Comparison of ENCODE assay signal across 9 cellular contexts in genomic region chr19:39083983-39084731, GRCh38. TPM values are rescaled to one million over a fixed set of nuclear protein-coding genes. Genes with fewer than 3 reads are reported as not detected.
DNase-seq lines count a peak whose midpoint lies in the region; ATAC-seq and TF ChIP-seq lines count a peak whose summit lies in the region.
"Had no signal": no experiment of that assay in that cellular context is flagged by ENCODE, and none has a peak within 500 bp of the region (broad histone marks: within the 10 kb centered on the region; RNA-seq: fewer than 3 reads in every experiment).

ACP7 (plus strand) TSS chr19:39084368; CDS start chr19:39085270, 902 bp downstream.

- H3K36me3 Mint-ChIP-seq in HFFc6 (ENCODE audit: low read depth): no peaks in the 10 kb centered on the region
- H3K36me3 Mint-ChIP-seq in activated T-helper 2 cell treated with anti-CD3 and anti-CD28 coated beads, Interferon-gamma antibody, Interleukin-2, Interleukin-4, amounts not matched to agents 10 μg/mL and 5 μg/mL and 100 μg/mL, durations not matched to agents 14 hours and 24 hours and 36 hours (ENCODE audit: low read depth): no peaks in the 10 kb centered on the region

- TF ChIP-seq CTCF in HFFc6 (IDR thresholded peaks at IDR 0.05) (no peak), foreskin fibroblast (IDR thresholded peaks at IDR 0.05; ENCODE audit: low read depth, low read length) (no peak)

- peaks cover 54% of the 10 kb centered on the region for H3K27me3 Mint-ChIP-seq in HFFc6 (ENCODE audit: insufficient read depth)
- H3K27me3 Mint-ChIP-seq in activated T-helper 2 cell treated with anti-CD3 and anti-CD28 coated beads, Interferon-gamma antibody, Interleukin-2, Interleukin-4, amounts not matched to agents 10 μg/mL and 5 μg/mL and 100 μg/mL, durations not matched to agents 14 hours and 24 hours and 36 hours (ENCODE audit: low read depth): peaks cover 44% of the 10 kb centered on the region

- intact Hi-C loops in activated T-helper 2 cell treated with anti-CD3 and anti-CD28 coated beads, Interferon-gamma antibody, Interleukin-2, Interleukin-4, amounts not matched to agents 10 μg/mL and 5 μg/mL and 100 μg/mL, durations not matched to agents 14 hours and 24 hours and 36 hours (cut with micrococcal nuclease): no loop called here

- H3K4me3 Mint-ChIP-seq in HFFc6: peak within 1 kb of the TSS; percentile 53
- no peak within 1 kb of the TSS for H3K4me3 Mint-ChIP-seq in activated T-helper 2 cell treated with anti-CD3 and anti-CD28 coated beads, Interferon-gamma antibody, Interleukin-2, Interleukin-4, amounts not matched to agents 10 μg/mL and 5 μg/mL and 100 μg/mL, durations not matched to agents 14 hours and 24 hours and 36 hours (ENCODE audit: low read depth)

- DNase-seq in HFFc6: no peak
- DNase-seq in activated effector memory CD4-positive, alpha-beta T cell treated with Interleukin-2 at 50 U/mL for 16 hours: peak; percentile 9
- DNase-seq in foreskin fibroblast: no peak
- peak; percentile 11 for DNase-seq in stimulated activated CD4-positive, alpha-beta T cell treated with anti-CD3 and anti-CD28 coated beads, Interleukin-4, amount 100 ng/mL, for 24 hours
- DNase-seq in activated T-helper 2 cell treated with anti-CD3 and anti-CD28 coated beads, Interferon-gamma antibody, Interleukin-2, Interleukin-4, amounts not matched to agents 10 μg/mL and 5 μg/mL and 100 μg/mL, durations not matched to agents 14 hours and 24 hours and 36 hours (ENCODE audit: low spot score): no peak
- no peak for DNase-seq in NCI-H1930 (lab: John Stamatoyannopoulos, UW)
- no peak for DNase-seq in NCI-H2107 treated with DMSO at 0.1 percent for 48 hours (lab: John Stamatoyannopoulos, UW; ENCODE audit: unreplicated experiment)
- DNase-seq: KBM-7 had no signal

- peak within 1 kb of the TSS; percentile 3 to 28 for H3K4me3 ChIP-seq in foreskin fibroblast (ENCODE audit: low read depth in 1 of 2, low read length in 2 of 2)

- H3K9me3 Mint-ChIP-seq in HFFc6: no peaks in the 10 kb centered on the region
- no peaks in the 10 kb centered on the region for H3K9me3 Mint-ChIP-seq in activated T-helper 2 cell treated with anti-CD3 and anti-CD28 coated beads, Interferon-gamma antibody, Interleukin-2, Interleukin-4, amounts not matched to agents 10 μg/mL and 5 μg/mL and 100 μg/mL, durations not matched to agents 14 hours and 24 hours and 36 hours

- peaks cover 14% of the 10 kb centered on the region for H3K4me1 Mint-ChIP-seq in HFFc6 (ENCODE audit: low read depth)
- peaks cover 5% of the 10 kb centered on the region for H3K4me1 Mint-ChIP-seq in activated T-helper 2 cell treated with anti-CD3 and anti-CD28 coated beads, Interferon-gamma antibody, Interleukin-2, Interleukin-4, amounts not matched to agents 10 μg/mL and 5 μg/mL and 100 μg/mL, durations not matched to agents 14 hours and 24 hours and 36 hours (ENCODE audit: low read depth)

- H3K27ac Mint-ChIP-seq in HFFc6: no peak within 1 kb of the TSS
- H3K27ac Mint-ChIP-seq in activated T-helper 2 cell treated with anti-CD3 and anti-CD28 coated beads, Interferon-gamma antibody, Interleukin-2, Interleukin-4, amounts not matched to agents 10 μg/mL and 5 μg/mL and 100 μg/mL, durations not matched to agents 14 hours and 24 hours and 36 hours: no peak within 1 kb of the TSS

- ATAC-seq in GM21367 (IDR thresholded peaks at IDR 0.05; ENCODE audit: unreplicated experiment): no peak

RNA-seq across cellular contexts. Expression of gene ACP7, which starts in this region (rescaled TPM):
- total RNA-seq in HFFc6 (2021; fragmentation: NEBNext Ultra II Directional; extraction: Animal tissue kit (Norgen Biotek cat#: 25700)): not detected
- not detected in 2 replicates for total RNA-seq in activated T-helper 2 cell treated with anti-CD3 and anti-CD28 coated beads, Interferon-gamma antibody, Interleukin-2, Interleukin-4, amounts not matched to agents 10 μg/mL and 5 μg/mL and 100 μg/mL, durations not matched to agents 14 hours and 24 hours and 36 hours

Comparison
In these comparisons a context has a peak if more than half of its experiments do, and no peak if none do; other contexts are left out.
1. DNase-seq: peak in activated effector memory CD4-positive, alpha-beta T cell treated with Interleukin-2 at 50 U/mL for 16 hours (single experiment) and stimulated activated CD4-positive, alpha-beta T cell treated with anti-CD3 and anti-CD28 coated beads, Interleukin-4, amount 100 ng/mL, for 24 hours (single experiment); none in HFFc6 (single experiment), foreskin fibroblast (0 of 2), activated T-helper 2 cell treated with anti-CD3 and anti-CD28 coated beads, Interferon-gamma antibody, Interleukin-2, Interleukin-4, amounts not matched to agents 10 μg/mL and 5 μg/mL and 100 μg/mL, durations not matched to agents 14 hours and 24 hours and 36 hours (single experiment), NCI-H1930 (0 of 2) and NCI-H2107 treated with DMSO at 0.1 percent for 48 hours (single experiment).